Comparison of ENCODE assay signal across 1 cellular context in genomic region chr10:129766611-129767550, GRCh38.
TF ChIP-seq lines count a peak whose summit lies in the region.

No MANE protein-coding gene starts in this region.

TF ChIP-seq in WTC11, 78 proteins besides CTCF, POLR2A, EP300 and RAD21 (continued from another document):
- no peak for TF ChIP-seq USF2 (CRISPR knock-in tag; IDR thresholded peaks at IDR 0.05)
- no peak for TF ChIP-seq ZNF317 (CRISPR knock-in tag; IDR thresholded peaks at IDR 0.05; ENCODE audit: borderline replicate concordance, low read depth)
- no peak for TF ChIP-seq NFATC4 (CRISPR knock-in tag; IDR thresholded peaks at IDR 0.05)
- TF ChIP-seq CDX4 (CRISPR knock-in tag; IDR thresholded peaks at IDR 0.05; ENCODE audit: borderline replicate concordance): no peak
- no peak for TF ChIP-seq MXD4 (CRISPR knock-in tag; IDR thresholded peaks at IDR 0.05; ENCODE audit: borderline replicate concordance)
